26 cellular contexts compared by ENCODE assay signal in genomic region chr11:121721448-121721847, GRCh38.
"Had no signal": no experiment of that assay in that cellular context is flagged by ENCODE, and none has a peak within 500 bp of the region (broad histone marks: within the 10 kb centered on the region; RNA-seq: fewer than 3 reads in every experiment).

No MANE protein-coding gene starts in this region.

- H3K4me1 ChIP-seq: uterus had no signal

- ATAC-seq: activated CD8-positive, alpha-beta memory T cell treated with anti-CD3 and anti-CD28 coated beads, Interleukin-2, amount 10 ng/mL, durations not matched to agents 7 days and 5 days; activated CD8-positive, alpha-beta T cell treated with anti-CD3 and anti-CD28 coated beads for 36 hours; activated naive CD8-positive, alpha-beta T cell treated with anti-CD3 and anti-CD28 coated beads, Interleukin-2, amount 50 U/mL, for 24 hours; esophagus mucosa; T-cell had no signal

- DNase-seq: activated CD4-positive, alpha-beta T cell treated with anti-CD3 and anti-CD28 coated beads, Interleukin-2, amount 10 ng/mL, durations not matched to agents 7 days and 5 days; activated CD4-positive, CD25-positive, alpha-beta regulatory T cell treated with anti-CD3 and anti-CD28 coated beads, Interleukin-2, amount 50 U/mL, for 72 hours; activated CD8-positive, alpha-beta memory T cell treated with anti-CD3 and anti-CD28 coated beads, Interleukin-2, amount 10 ng/mL, durations not matched to agents 7 days and 5 days; activated CD8-positive, alpha-beta T cell treated with anti-CD3 and anti-CD28 coated beads for 36 hours; activated effector memory CD4-positive, alpha-beta T cell treated with anti-CD3 and anti-CD28 coated beads, Interleukin-2, amount 50 U/mL, for 16 hours; activated naive CD4-positive, alpha-beta T cell treated with anti-CD3 and anti-CD28 coated beads, Interleukin-2, amount 50 U/mL, for 16 hours; activated naive CD8-positive, alpha-beta T cell treated with anti-CD3 and anti-CD28 coated beads, Interleukin-2, amount 50 U/mL, for 24 hours; activated T-cell treated with anti-CD3 and anti-CD28 coated beads for 4 hours; effector CD8-positive, alpha-beta T cell; kidney glomerular epithelial cell; left ventricle myocardium superior; midbrain; nephron progenitor cell; retina; spleen; stimulated activated CD4-positive, alpha-beta T cell treated with anti-CD3 and anti-CD28 coated beads, Interleukin-4, amount 100 ng/mL, for 1 hour; stimulated activated naive CD4-positive, alpha-beta T cell treated with Interleukin-2 at 50 U/mL for 16 hours; T-cell; tibial artery; uterus had no signal

- H3K4me3 ChIP-seq: body of pancreas, cardiac muscle cell, uterus had no signal

- H3K9me3 ChIP-seq: body of pancreas, tibial artery, uterus had no signal

- H3K27ac ChIP-seq: cardiac muscle cell, spleen, VCaP had no signal

- H3K27me3 ChIP-seq: body of pancreas, cardiac muscle cell, tibial artery, uterus had no signal

- H3K36me3 ChIP-seq: cardiac muscle cell, heart left ventricle, spleen, tibial artery, uterus had no signal

- FAIRE-seq: endothelial cell of umbilical vein had no signal
